15 cellular contexts compared by ENCODE assay signal in the genomic region with DNA sequence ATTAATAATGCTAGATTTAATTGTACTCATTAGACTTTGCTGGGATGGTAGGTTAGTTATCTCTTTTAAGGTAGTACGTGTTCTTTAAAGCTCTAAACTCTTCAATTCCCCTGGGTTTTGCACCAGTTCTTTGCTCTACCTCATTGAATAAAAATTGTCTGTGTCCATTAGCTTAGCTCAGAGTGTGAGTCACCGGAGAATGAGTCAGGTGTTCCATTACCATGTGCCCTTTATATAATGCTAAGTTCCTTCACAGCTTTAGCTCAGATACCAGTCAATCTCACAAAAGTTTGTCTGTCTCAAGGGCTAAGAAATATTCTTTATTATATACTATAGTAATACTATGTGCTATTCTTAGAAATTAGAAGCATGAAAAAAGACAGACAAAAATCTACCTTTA.
DNase-seq lines count a peak whose midpoint lies in the region; ATAC-seq and TF ChIP-seq lines count a peak whose summit lies in the region.
"Had no signal": no experiment of that assay in that cellular context is flagged by ENCODE, and none has a peak within 500 bp of the region (broad histone marks: within the 10 kb centered on the region; RNA-seq: fewer than 3 reads in every experiment).

No MANE protein-coding gene starts in this region.

- H3K36me3 Mint-ChIP-seq in activated CD4-positive, alpha-beta T cell treated with anti-CD3 and anti-CD28 coated beads for 36 hours (ENCODE audit: low read depth): no peaks in the 10 kb centered on the region
- H3K36me3 Mint-ChIP-seq in activated CD4-positive, alpha-beta T cell treated with anti-CD3 and anti-CD28 coated beads, Interleukin-2, amount 10 ng/mL, durations not matched to agents 7 days and 5 days (ENCODE audit: low read depth): no peaks in the 10 kb centered on the region
- H3K36me3 Mint-ChIP-seq: activated naive CD8-positive, alpha-beta T cell treated with anti-CD3 and anti-CD28 coated beads, Interleukin-2, amount 10 ng/mL, durations not matched to agents 7 days and 5 days had no signal

- peaks cover 5% of the 10 kb centered on the region for H3K4me1 ChIP-seq in foreskin keratinocyte
- H3K4me1 ChIP-seq: heart right ventricle had no signal

- DNase-seq in activated CD4-positive, alpha-beta T cell treated with anti-CD3 and anti-CD28 coated beads for 36 hours: peak; percentile 13
- no peak for DNase-seq in activated CD4-positive, alpha-beta T cell treated with anti-CD3 and anti-CD28 coated beads, Interleukin-2, amount 10 ng/mL, durations not matched to agents 7 days and 5 days
- DNase-seq in SW480 (ENCODE audit: low spot score) (peak; percentile 65), foreskin keratinocyte (peak; percentile 67 to 82), stromal cell of bone marrow (ENCODE audit: low read depth) (peak; percentile 92), middle frontal gyrus (ENCODE audit: extremely low spot score, low spot score) (no peak), C1 segment of cervical spinal cord (lab: John Stamatoyannopoulos, UW) (no peak)
- DNase-seq: 8988T; activated naive CD8-positive, alpha-beta T cell treated with anti-CD3 and anti-CD28 coated beads, Interleukin-2, amount 10 ng/mL, durations not matched to agents 7 days and 5 days; H7; heart right ventricle; NCI-H774 had no signal

- CTCF ChIA-PET in activated CD4-positive, alpha-beta T cell treated with anti-CD3 and anti-CD28 coated beads for 36 hours (lab: Charles Lee): no interaction called here
- CTCF ChIA-PET in activated CD4-positive, alpha-beta T cell treated with anti-CD3 and anti-CD28 coated beads, Interleukin-2, amount 10 ng/mL, durations not matched to agents 7 days and 5 days (lab: Charles Lee): interaction anchor here (0.6 kb wide), 1 partner anchor 28 kb away, joined by 4 read pairs; no protein-coding TSS in a partner anchor

- no peaks in the 10 kb centered on the region for H3K27me3 Mint-ChIP-seq in activated CD4-positive, alpha-beta T cell treated with anti-CD3 and anti-CD28 coated beads for 36 hours
- no peaks in the 10 kb centered on the region for H3K27me3 Mint-ChIP-seq in activated CD4-positive, alpha-beta T cell treated with anti-CD3 and anti-CD28 coated beads, Interleukin-2, amount 10 ng/mL, durations not matched to agents 7 days and 5 days
- H3K27me3 Mint-ChIP-seq: activated naive CD8-positive, alpha-beta T cell treated with anti-CD3 and anti-CD28 coated beads, Interleukin-2, amount 10 ng/mL, durations not matched to agents 7 days and 5 days had no signal

- POLR2A ChIA-PET in activated CD4-positive, alpha-beta T cell treated with anti-CD3 and anti-CD28 coated beads for 36 hours (lab: Charles Lee): no interaction called here
- POLR2A ChIA-PET in activated CD4-positive, alpha-beta T cell treated with anti-CD3 and anti-CD28 coated beads, Interleukin-2, amount 10 ng/mL, durations not matched to agents 7 days and 5 days (lab: Charles Lee): no interaction called here

- H3K4me3 Mint-ChIP-seq in activated CD4-positive, alpha-beta T cell treated with anti-CD3 and anti-CD28 coated beads for 36 hours: no peak overlapping the region
- no peak overlapping the region for H3K4me3 Mint-ChIP-seq in activated CD4-positive, alpha-beta T cell treated with anti-CD3 and anti-CD28 coated beads, Interleukin-2, amount 10 ng/mL, durations not matched to agents 7 days and 5 days
- H3K4me3 Mint-ChIP-seq: activated naive CD8-positive, alpha-beta T cell treated with anti-CD3 and anti-CD28 coated beads, Interleukin-2, amount 10 ng/mL, durations not matched to agents 7 days and 5 days; neural crest cell had no signal

- no peak for ATAC-seq in activated CD4-positive, alpha-beta T cell treated with anti-CD3 and anti-CD28 coated beads for 36 hours
- ATAC-seq in foreskin keratinocyte (peak; percentile 99), GM19395 (IDR thresholded peaks at IDR 0.05; ENCODE audit: unreplicated experiment) (no peak)

- intact Hi-C loops in activated CD4-positive, alpha-beta T cell treated with anti-CD3 and anti-CD28 coated beads for 36 hours (cut with DNase I, micrococcal nuclease): no loop called here

- H3K4me1 Mint-ChIP-seq in activated CD4-positive, alpha-beta T cell treated with anti-CD3 and anti-CD28 coated beads for 36 hours: no peaks in the 10 kb centered on the region
- H3K4me1 Mint-ChIP-seq in activated CD4-positive, alpha-beta T cell treated with anti-CD3 and anti-CD28 coated beads, Interleukin-2, amount 10 ng/mL, durations not matched to agents 7 days and 5 days: no peaks in the 10 kb centered on the region
- H3K4me1 Mint-ChIP-seq: activated naive CD8-positive, alpha-beta T cell treated with anti-CD3 and anti-CD28 coated beads, Interleukin-2, amount 10 ng/mL, durations not matched to agents 7 days and 5 days had no signal

- H3K27ac ChIP-seq in foreskin keratinocyte: no peak overlapping the region
- H3K27ac ChIP-seq: VCaP had no signal

- no peak for TF ChIP-seq CTCF in foreskin keratinocyte (conservative IDR thresholded peaks at IDR 0.05)

- H3K9me3 Mint-ChIP-seq in activated CD4-positive, alpha-beta T cell treated with anti-CD3 and anti-CD28 coated beads for 36 hours (ENCODE audit: low read depth): peaks cover 5% of the 10 kb centered on the region
- H3K9me3 Mint-ChIP-seq in activated CD4-positive, alpha-beta T cell treated with anti-CD3 and anti-CD28 coated beads, Interleukin-2, amount 10 ng/mL, durations not matched to agents 7 days and 5 days: no peaks in the 10 kb centered on the region

- H3K27me3 ChIP-seq in foreskin keratinocyte: no peaks in the 10 kb centered on the region
- H3K27me3 ChIP-seq: heart right ventricle had no signal

- no peak overlapping the region for H3K27ac Mint-ChIP-seq in activated CD4-positive, alpha-beta T cell treated with anti-CD3 and anti-CD28 coated beads for 36 hours
- H3K27ac Mint-ChIP-seq in activated CD4-positive, alpha-beta T cell treated with anti-CD3 and anti-CD28 coated beads, Interleukin-2, amount 10 ng/mL, durations not matched to agents 7 days and 5 days: no peak overlapping the region
- H3K27ac Mint-ChIP-seq: activated naive CD8-positive, alpha-beta T cell treated with anti-CD3 and anti-CD28 coated beads, Interleukin-2, amount 10 ng/mL, durations not matched to agents 7 days and 5 days had no signal

Comparison
In these comparisons a context has a peak if more than half of its experiments do, and no peak if none do; other contexts are left out.
1. DNase-seq: peak in activated CD4-positive, alpha-beta T cell treated with anti-CD3 and anti-CD28 coated beads for 36 hours (single experiment), SW480 (single experiment), foreskin keratinocyte (2 of 2) and stromal cell of bone marrow (single experiment); none in activated CD4-positive, alpha-beta T cell treated with anti-CD3 and anti-CD28 coated beads, Interleukin-2, amount 10 ng/mL, durations not matched to agents 7 days and 5 days (single experiment), middle frontal gyrus (single experiment) and C1 segment of cervical spinal cord (0 of 14).